Comparison of ENCODE assay signal across 20 cellular contexts in the genomic region with DNA sequence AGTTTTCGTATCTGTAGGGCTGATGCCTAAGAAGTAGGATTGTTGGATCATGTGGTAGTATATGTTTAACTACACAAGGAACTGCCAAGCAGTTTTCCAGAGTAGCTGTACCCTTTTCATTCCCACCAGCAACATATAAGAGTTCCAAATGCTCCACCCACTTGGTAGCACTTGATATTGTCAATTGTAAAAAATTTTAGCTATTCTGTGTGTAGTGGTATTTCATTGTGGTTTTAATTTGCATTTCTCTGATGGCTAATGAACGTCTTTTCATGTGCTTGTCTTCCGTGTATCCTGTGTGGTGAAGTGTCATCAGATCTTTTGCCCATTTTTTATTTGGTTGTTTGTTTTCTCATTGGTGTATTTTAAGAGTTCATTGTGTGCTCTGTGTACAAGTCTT.
DNase-seq lines count a peak whose midpoint lies in the region; ATAC-seq and TF ChIP-seq lines count a peak whose summit lies in the region.
"Had no signal": no experiment of that assay in that cellular context is flagged by ENCODE, and none has a peak within 500 bp of the region (broad histone marks: within the 10 kb centered on the region; RNA-seq: fewer than 3 reads in every experiment).

No MANE protein-coding gene starts in this region.

- H3K27ac Mint-ChIP-seq in osteocyte (ENCODE audit: unreplicated experiment) = no peak overlapping the region
- H3K27ac Mint-ChIP-seq: activated B cell treated with CpG ODN at 0.5 μM for 24 hours; T-helper 1 cell treated with Interleukin-12 subunit alpha and Interleukin-12 subunit beta and Interleukin-4 antibody, amounts not matched to agents 30 μg/mL and 1 μg/mL, for 36 hours had no signal

- no peak overlapping the region for H3K4me3 Mint-ChIP-seq in osteocyte (ENCODE audit: unreplicated experiment)
- H3K4me3 Mint-ChIP-seq: activated B cell treated with CpG ODN at 0.5 μM for 24 hours; natural killer cell; T-helper 1 cell treated with Interleukin-12 subunit alpha and Interleukin-12 subunit beta and Interleukin-4 antibody, amounts not matched to agents 30 μg/mL and 1 μg/mL, for 36 hours had no signal

- ATAC-seq in GM18517 (IDR thresholded peaks at IDR 0.05; ENCODE audit: unreplicated experiment) = no peak
- ATAC-seq: gastroesophageal sphincter; stimulated activated naive CD8-positive, alpha-beta T cell treated with anti-CD3 and anti-CD28 coated beads, Interleukin-15, Interleukin-2, amounts not matched to agents 100 U/mL and 50 U/mL, for 24 hours had no signal

- H3K27ac ChIP-seq in 22Rv1 (peak overlapping the region; percentile 46), epithelial cell of prostate (peak overlapping the region; percentile 9)
- H3K27ac ChIP-seq: adrenal gland, coronary artery, gastroesophageal sphincter, prostate gland, RWPE1 had no signal

- H3K9me3 Mint-ChIP-seq in osteocyte (ENCODE audit: unreplicated experiment) = peaks cover 11% of the 10 kb centered on the region
- H3K9me3 Mint-ChIP-seq: activated B cell treated with CpG ODN at 0.5 μM for 24 hours; natural killer cell; T-helper 1 cell treated with Interleukin-12 subunit alpha and Interleukin-12 subunit beta and Interleukin-4 antibody, amounts not matched to agents 30 μg/mL and 1 μg/mL, for 36 hours had no signal

- peak; percentile 35 for DNase-seq in ELR (ENCODE audit: low read depth)
- peak; percentile 4 for DNase-seq in RPMI8226
- no peak for DNase-seq in epithelial cell of prostate (ENCODE audit: low read depth, low spot score)
- DNase-seq in osteocyte (ENCODE audit: extremely low spot score, unreplicated experiment) = no peak
- no peak for DNase-seq in T1000 (lab: John Stamatoyannopoulos, UW)
- DNase-seq in NCI-H1105 treated with DMSO at 0.1 percent for 48 hours (lab: John Stamatoyannopoulos, UW) = no peak
- DNase-seq: activated B cell treated with CpG ODN at 0.5 μM for 24 hours; adrenal gland; Caco-2; natural killer cell; NCI-H2081; NCI-H82; stimulated activated naive CD8-positive, alpha-beta T cell treated with anti-CD3 and anti-CD28 coated beads, Interleukin-15, Interleukin-2, amounts not matched to agents 100 U/mL and 50 U/mL, for 24 hours had no signal

- H3K36me3 Mint-ChIP-seq in osteocyte (ENCODE audit: unreplicated experiment) = peaks cover 11% of the 10 kb centered on the region
- H3K36me3 Mint-ChIP-seq: natural killer cell had no signal

- H3K27me3 Mint-ChIP-seq in osteocyte (ENCODE audit: unreplicated experiment) = no peaks in the 10 kb centered on the region

- TF ChIP-seq CTCF in 22Rv1 (IDR thresholded peaks at IDR 0.05) = no peak
- TF ChIP-seq CTCF in osteocyte (IDR thresholded peaks at IDR 0.05) = no peak

- H3K4me1 Mint-ChIP-seq in osteocyte (ENCODE audit: unreplicated experiment) = peaks cover 40% of the 10 kb centered on the region

Comparison
In these comparisons a context has a peak if more than half of its experiments do, and no peak if none do; other contexts are left out.
1. DNase-seq: peak in ELR (single experiment) and RPMI8226 (single experiment); none in epithelial cell of prostate (single experiment), osteocyte (single experiment), T1000 (single experiment) and NCI-H1105 treated with DMSO at 0.1 percent for 48 hours (single experiment).